Comparison of ENCODE assay signal across 8 cellular contexts in genomic region chr3:196868297-196868661, GRCh38. TPM values are rescaled to one million over a fixed set of nuclear protein-coding genes. Genes with fewer than 3 reads are reported as not detected.
DNase-seq lines count a peak whose midpoint lies in the region; ATAC-seq and TF ChIP-seq lines count a peak whose summit lies in the region.

No MANE protein-coding gene starts in this region.

- TF ChIP-seq POLR2A in stomach (IDR thresholded peaks at IDR 0.05): no peak

- H3K4me2 ChIP-seq in SK-N-SH: peak overlapping the region; percentile 79

- H3K9me2 ChIP-seq in SK-N-SH: no peaks in the 10 kb centered on the region

- H4K20me1 ChIP-seq in SK-N-SH (ENCODE audit: insufficient read depth): peaks cover 48% of the 10 kb centered on the region

- peaks cover 9% of the 10 kb centered on the region for H3F3A ChIP-seq in SK-N-SH (replicated peaks; ENCODE audit: insufficient read depth)

- peaks cover 40% of the 10 kb centered on the region for H3K4me1 Mint-ChIP-seq in CD4-positive, alpha-beta T cell (ENCODE audit: low read depth)

- peak in 2 of 10 experiments; percentile 0 to 1 for DNase-seq in CD4-positive, alpha-beta T cell
- peak; percentile 60 for DNase-seq in SK-N-SH
- peak; percentile 28 for DNase-seq in colonic mucosa
- DNase-seq in left lung: peak in 1 of 2 donors; percentile 36
- no peak for DNase-seq in stomach
- no peak for DNase-seq in NCI-H526 treated with DMSO at 0.1 percent for 48 hours (lab: John Stamatoyannopoulos, UW)

- TF ChIP-seq EP300 in SK-N-SH (IDR thresholded peaks at IDR 0.05; ENCODE audit: borderline replicate concordance in 1 of 2, low read depth in 1 of 2, low read length in 1 of 2) (no peak), stomach (IDR thresholded peaks at IDR 0.05) (no peak)

- no peaks in the 10 kb centered on the region for H3K27me3 ChIP-seq in CD4-positive, alpha-beta T cell (ENCODE audit: control insufficient read depth, insufficient read depth, low read length)
- H3K27me3 ChIP-seq in SK-N-SH (ENCODE audit: insufficient read depth) (no peaks in the 10 kb centered on the region), colonic mucosa (no peaks in the 10 kb centered on the region), left lung (no peaks in the 10 kb centered on the region), stomach (no peaks in the 10 kb centered on the region)

- intact Hi-C loops in CD4-positive, alpha-beta T cell (cut with DNase I, micrococcal nuclease): loop anchor here in 1 of 2 experiments (5.0 kb wide), 1 partner anchor 301 kb away; the partner anchor contains the start of genes FBXO45 and WDR53
- intact Hi-C loops in colonic mucosa (cut with DNase I): no loop called here
- intact Hi-C loops in left lung (cut with DNase I): no loop called here
- intact Hi-C loops in stomach (cut with DNase I; ENCODE audit: low total_unique reads): no loop called here

- POLR2A ChIA-PET in CD4-positive, alpha-beta T cell (lab: Charles Lee): interaction anchor here (0.8 to 3.4 kb wide), 13 partner anchors 10 to 550 kb away, joined by 3 to 113 read pairs (median 4); partner anchors contain the start of genes DLG1, DYNLT2B, FBXO45 and NCBP2
- POLR2A ChIA-PET in SK-N-SH (lab: Yijun Ruan, JAX): interaction anchor here (1.0 to 2.0 kb wide), 6 partner anchors 20 to 339 kb away, joined by 3 to 18 read pairs (median 3); partner anchors contain the start of genes NCBP2 and PAK2

- peaks cover 21% of the 10 kb centered on the region for H3K36me3 Mint-ChIP-seq in CD4-positive, alpha-beta T cell (ENCODE audit: low read depth)

- TF ChIP-seq RAD21 in SK-N-SH (IDR thresholded peaks at IDR 0.05; ENCODE audit: low read length): no peak

- H3K79me2 ChIP-seq in SK-N-SH (ENCODE audit: insufficient read depth): peaks cover 55% of the 10 kb centered on the region

- no peaks in the 10 kb centered on the region for H3K27me3 Mint-ChIP-seq in CD4-positive, alpha-beta T cell

- H3K4me1 ChIP-seq in SK-N-SH (ENCODE audit: control insufficient read depth in 1 of 2, insufficient read depth in 2 of 2, low read depth in 1 of 2, low read length in 1 of 2) (peaks cover 0 to 5% of the 10 kb centered on the region in 2 experiments; a peak in 2 of 4 replicates), colonic mucosa (peaks cover 4% of the 10 kb centered on the region), left lung (peaks cover 16 to 32% of the 10 kb centered on the region in 2 donors), stomach (peaks cover 16 to 53% (median 46%) of the 10 kb centered on the region in 4 donors)

- H3K9me3 Mint-ChIP-seq in CD4-positive, alpha-beta T cell: no peaks in the 10 kb centered on the region

- CTCF ChIA-PET in CD4-positive, alpha-beta T cell (lab: Charles Lee): interaction anchor here (0.7 to 5.0 kb wide), 4 partner anchors 31 to 433 kb away, joined by 3 to 34 read pairs (median 6); partner anchors contain the start of gene NCBP2
- CTCF ChIA-PET in SK-N-SH (lab: Yijun Ruan, JAX): interaction anchor here (0.6 to 1.3 kb wide), 6 partner anchors 18 to 741 kb away, joined by 3 to 5 read pairs (median 4); partner anchors contain the start of gene NCBP2

- H2AFZ ChIP-seq in SK-N-SH (ENCODE audit: low read depth): peak overlapping the region; percentile 46; the same call in 1 of the 2 replicates

- WGBS in SK-N-SH (ENCODE audit: low lambda C conversion rate): under 1% methylated on average over 23 of the region's 29 CpGs
- WGBS in stomach, 5 donors: 0% methylated on average over 26 to 29 of the region's 29 CpGs

- TF ChIP-seq CTCF in CD4-positive, alpha-beta T cell (IDR thresholded peaks at IDR 0.05): no peak
- TF ChIP-seq CTCF in SK-N-SH (IDR thresholded peaks at IDR 0.05) (no peak), colonic mucosa (IDR thresholded peaks at IDR 0.05) (no peak), left lung (IDR thresholded peaks at IDR 0.05) (no peak), stomach (IDR thresholded peaks at IDR 0.05) (no peak)

- peak overlapping the region; percentile 93 for H3K27ac Mint-ChIP-seq in CD4-positive, alpha-beta T cell

- peak overlapping the region; percentile 98 for H3K4me3 Mint-ChIP-seq in CD4-positive, alpha-beta T cell

- peak overlapping the region; percentile 85 for H3K27ac ChIP-seq in CD4-positive, alpha-beta T cell (ENCODE audit: low read depth, low read length)
- H3K27ac ChIP-seq in SK-N-SH (ENCODE audit: low read depth in 2 of 2, low read length in 1 of 2) (peak overlapping the region; percentile 67 to 83), colonic mucosa (peak overlapping the region; percentile 85), left lung (peak overlapping the region; percentile 90 to 95), stomach (peak overlapping the region; percentile 95 to 98 (median 96))

- H3K4me3 ChIP-seq in SK-N-SH (ENCODE audit: low read depth in 2 of 2, low read length in 1 of 2): peak overlapping the region; percentile 72 to 89
- peak overlapping the region; percentile 84 for H3K4me3 ChIP-seq in colonic mucosa
- H3K4me3 ChIP-seq in left lung: peak overlapping the region; percentile 96 to 98
- peak overlapping the region; percentile 86 to 100 (median 98) for H3K4me3 ChIP-seq in stomach

- no peak for ATAC-seq in CD4-positive, alpha-beta T cell (ENCODE audit: poor library complexity)
- ATAC-seq in GM19023 (IDR thresholded peaks at IDR 0.05; ENCODE audit: unreplicated experiment) (peak; percentile 35), HG03159 (IDR thresholded peaks at IDR 0.05; ENCODE audit: unreplicated experiment) (peak; percentile 23), left lung (peak; percentile 30)

- H3K9ac ChIP-seq in SK-N-SH (peak overlapping the region; percentile 71), colonic mucosa (ENCODE audit: low read depth in 2 of 2, low read length in 2 of 2) (peak overlapping the region; percentile 91 to 94)

- H3K36me3 ChIP-seq in SK-N-SH (replicated peaks in 1 of 2; ENCODE audit: control insufficient read depth in 1 of 2, insufficient read depth in 2 of 2, low read length in 1 of 2) (peaks cover 0 to 13% of the 10 kb centered on the region in 2 experiments), colonic mucosa (no peaks in the 10 kb centered on the region), left lung (peaks cover 0 to 4% of the 10 kb centered on the region in 2 donors), stomach (peaks cover 0 to 9% (median 7%) of the 10 kb centered on the region in 4 donors)

- H3K9me3 ChIP-seq in CD4-positive, alpha-beta T cell (ENCODE audit: control insufficient read depth, low read length): no peaks in the 10 kb centered on the region
- no peaks in the 10 kb centered on the region for H3K9me3 ChIP-seq in SK-N-SH
- H3K9me3 ChIP-seq in colonic mucosa: no peaks in the 10 kb centered on the region
- no peaks in the 10 kb centered on the region for H3K9me3 ChIP-seq in left lung
- H3K9me3 ChIP-seq in stomach: no peaks in the 10 kb centered on the region

TF ChIP-seq in SK-N-SH, 30 proteins besides CTCF, POLR2A, EP300 and RAD21 (continues in another document):
- TF ChIP-seq JUND (IDR thresholded peaks at IDR 0.05): no peak
- TF ChIP-seq FOSL2 (IDR thresholded peaks at IDR 0.05; ENCODE audit: borderline replicate concordance, low read depth): no peak
- TF ChIP-seq FOXJ3 (CRISPR knock-in tag; IDR thresholded peaks at IDR 0.05): no peak
- no peak for TF ChIP-seq POLR2AphosphoS5 (IDR thresholded peaks at IDR 0.05; ENCODE audit: low read depth, low read length)
- no peak for TF ChIP-seq EZH2phosphoT487 (IDR thresholded peaks at IDR 0.05; ENCODE audit: borderline replicate concordance, low read depth)
- TF ChIP-seq TEAD4 (IDR thresholded peaks at IDR 0.05; ENCODE audit: borderline replicate concordance, insufficient read depth): no peak
- no peak for TF ChIP-seq PBX3 (IDR thresholded peaks at IDR 0.05)
- no peak for TF ChIP-seq TAF1 (IDR thresholded peaks at IDR 0.05; ENCODE audit: borderline replicate concordance, low read depth, low read length)
- TF ChIP-seq GATA2 (CRISPR knock-in tag; IDR thresholded peaks at IDR 0.05): no peak
- no peak for TF ChIP-seq RFX5 (IDR thresholded peaks at IDR 0.05; ENCODE audit: low read length)
- no peak for TF ChIP-seq USF2 (IDR thresholded peaks at IDR 0.05; ENCODE audit: borderline replicate concordance, low read depth, low read length)
- TF ChIP-seq MAX (IDR thresholded peaks at IDR 0.05; ENCODE audit: low read depth): no peak

RNA-seq across cellular contexts. Expression of gene SENP5, which starts 0.6 kb away (rescaled TPM):
- 10 to 100 TPM; 62.7 to 64.7 TPM for total RNA-seq in CD4-positive, alpha-beta T cell
- 7.5 and 11.8 TPM in 2 replicates for polyA plus RNA-seq in SK-N-SH (2012; rRNA removed)
- 7.5 and 8.4 TPM in 2 replicates for polyA plus RNA-seq in SK-N-SH (2012; cell fraction: cytosol; rRNA removed)
- polyA plus RNA-seq in SK-N-SH (2012; cell fraction: nucleus; rRNA removed): 9.9 and 21.1 TPM in 2 replicates
- total RNA-seq in colonic mucosa: 10 to 100 TPM; 22.0 to 25.0 TPM
- total RNA-seq in left lung: 10 to 100 TPM; 26.9 to 29.9 TPM
- total RNA-seq in stomach: 100 to 1,000 TPM in 1 of 5 donors, 10 to 100 TPM in 4; 37.4 to 115 (median 46.9) TPM
- polyA plus RNA-seq in stomach: 1 to 10 TPM; 5.2 to 5.6 (median 5.5) TPM

Comparison
In these comparisons a context has a peak if more than half of its experiments do, and no peak if none do; other contexts are left out.
1. DNase-seq: peak in SK-N-SH (single experiment) and colonic mucosa (single experiment); none in stomach (single experiment) and NCI-H526 treated with DMSO at 0.1 percent for 48 hours (single experiment).
2. Peak in every context shown above with its lines, with median percentiles within 50 percentile points of each other: H3K27ac ChIP-seq and H3K4me3 ChIP-seq.